In the genomic region with DNA sequence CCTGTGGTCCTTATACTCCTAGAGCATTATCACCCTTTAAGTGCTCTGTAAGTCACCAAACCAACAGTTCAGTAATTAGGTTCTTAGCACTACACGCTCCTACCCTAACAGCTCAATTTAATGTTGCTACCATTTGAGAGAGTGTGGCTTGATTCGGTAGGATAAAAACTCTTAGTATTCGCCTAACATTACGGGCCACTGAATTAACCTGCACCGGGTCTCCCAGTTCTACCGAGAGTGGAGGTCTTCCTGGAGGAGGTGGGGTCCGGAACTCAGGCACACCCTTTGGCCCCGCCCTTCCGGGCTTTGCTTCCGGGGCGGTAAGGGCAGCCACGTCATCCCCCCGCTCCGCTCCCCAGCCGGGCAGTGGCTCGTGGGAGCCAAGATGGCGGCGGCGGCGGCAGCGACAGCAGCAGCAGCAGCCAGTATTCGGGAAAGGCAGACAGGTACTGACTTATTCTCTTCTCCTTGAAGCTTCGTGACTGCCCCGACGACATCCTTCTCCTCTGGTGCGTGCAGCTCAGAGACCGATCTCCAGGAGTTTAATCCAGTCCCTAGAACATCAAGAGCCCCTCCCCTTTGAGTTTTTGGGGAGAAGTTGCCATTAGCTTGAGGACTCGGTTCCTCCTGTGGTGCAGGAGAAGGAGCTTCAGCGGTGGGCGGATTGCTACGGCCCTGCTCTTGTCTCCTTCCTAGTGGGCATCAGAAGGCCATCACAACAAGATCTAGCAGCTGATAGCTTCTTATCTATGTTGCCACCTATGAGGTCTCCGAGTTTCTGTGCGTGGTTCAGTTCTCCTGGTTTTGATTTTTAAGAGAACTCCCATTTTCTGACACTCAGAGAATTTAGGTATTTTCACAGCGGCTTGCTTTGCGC, we compare ENCODE assay signal across 1 cellular context.
A peak's percentile ranks its signal among the peaks of the same experiment; 100 is the strongest.
TF ChIP-seq lines count a peak whose summit lies in the region.

A gene with protein sequence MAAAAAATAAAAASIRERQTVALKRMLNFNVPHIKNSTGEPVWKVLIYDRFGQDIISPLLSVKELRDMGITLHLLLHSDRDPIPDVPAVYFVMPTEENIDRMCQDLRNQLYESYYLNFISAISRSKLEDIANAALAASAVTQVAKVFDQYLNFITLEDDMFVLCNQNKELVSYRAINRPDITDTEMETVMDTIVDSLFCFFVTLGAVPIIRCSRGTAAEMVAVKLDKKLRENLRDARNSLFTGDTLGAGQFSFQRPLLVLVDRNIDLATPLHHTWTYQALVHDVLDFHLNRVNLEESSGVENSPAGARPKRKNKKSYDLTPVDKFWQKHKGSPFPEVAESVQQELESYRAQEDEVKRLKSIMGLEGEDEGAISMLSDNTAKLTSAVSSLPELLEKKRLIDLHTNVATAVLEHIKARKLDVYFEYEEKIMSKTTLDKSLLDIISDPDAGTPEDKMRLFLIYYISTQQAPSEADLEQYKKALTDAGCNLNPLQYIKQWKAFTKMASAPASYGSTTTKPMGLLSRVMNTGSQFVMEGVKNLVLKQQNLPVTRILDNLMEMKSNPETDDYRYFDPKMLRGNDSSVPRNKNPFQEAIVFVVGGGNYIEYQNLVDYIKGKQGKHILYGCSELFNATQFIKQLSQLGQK (plus strand): TSS at position 366 of the 877 bp plus-strand sequence. CDS start 20 bp downstream, at position 386.

TF ChIP-seq in HepG2, 621 proteins besides CTCF, POLR2A, EP300 and RAD21 (continued from another document and continues in another):
- TF ChIP-seq, protein P1, sequence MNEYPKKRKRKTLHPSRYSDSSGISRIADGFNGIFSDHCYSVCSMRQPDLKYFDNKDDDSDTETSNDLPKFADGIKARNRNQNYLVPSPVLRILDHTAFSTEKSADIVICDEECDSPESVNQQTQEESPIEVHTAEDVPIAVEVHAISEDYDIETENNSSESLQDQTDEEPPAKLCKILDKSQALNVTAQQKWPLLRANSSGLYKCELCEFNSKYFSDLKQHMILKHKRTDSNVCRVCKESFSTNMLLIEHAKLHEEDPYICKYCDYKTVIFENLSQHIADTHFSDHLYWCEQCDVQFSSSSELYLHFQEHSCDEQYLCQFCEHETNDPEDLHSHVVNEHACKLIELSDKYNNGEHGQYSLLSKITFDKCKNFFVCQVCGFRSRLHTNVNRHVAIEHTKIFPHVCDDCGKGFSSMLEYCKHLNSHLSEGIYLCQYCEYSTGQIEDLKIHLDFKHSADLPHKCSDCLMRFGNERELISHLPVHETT (CRISPR knock-in tag; conservative IDR thresholded peaks at IDR 0.05) = peak; percentile 97
- TF ChIP-seq, protein P2, sequence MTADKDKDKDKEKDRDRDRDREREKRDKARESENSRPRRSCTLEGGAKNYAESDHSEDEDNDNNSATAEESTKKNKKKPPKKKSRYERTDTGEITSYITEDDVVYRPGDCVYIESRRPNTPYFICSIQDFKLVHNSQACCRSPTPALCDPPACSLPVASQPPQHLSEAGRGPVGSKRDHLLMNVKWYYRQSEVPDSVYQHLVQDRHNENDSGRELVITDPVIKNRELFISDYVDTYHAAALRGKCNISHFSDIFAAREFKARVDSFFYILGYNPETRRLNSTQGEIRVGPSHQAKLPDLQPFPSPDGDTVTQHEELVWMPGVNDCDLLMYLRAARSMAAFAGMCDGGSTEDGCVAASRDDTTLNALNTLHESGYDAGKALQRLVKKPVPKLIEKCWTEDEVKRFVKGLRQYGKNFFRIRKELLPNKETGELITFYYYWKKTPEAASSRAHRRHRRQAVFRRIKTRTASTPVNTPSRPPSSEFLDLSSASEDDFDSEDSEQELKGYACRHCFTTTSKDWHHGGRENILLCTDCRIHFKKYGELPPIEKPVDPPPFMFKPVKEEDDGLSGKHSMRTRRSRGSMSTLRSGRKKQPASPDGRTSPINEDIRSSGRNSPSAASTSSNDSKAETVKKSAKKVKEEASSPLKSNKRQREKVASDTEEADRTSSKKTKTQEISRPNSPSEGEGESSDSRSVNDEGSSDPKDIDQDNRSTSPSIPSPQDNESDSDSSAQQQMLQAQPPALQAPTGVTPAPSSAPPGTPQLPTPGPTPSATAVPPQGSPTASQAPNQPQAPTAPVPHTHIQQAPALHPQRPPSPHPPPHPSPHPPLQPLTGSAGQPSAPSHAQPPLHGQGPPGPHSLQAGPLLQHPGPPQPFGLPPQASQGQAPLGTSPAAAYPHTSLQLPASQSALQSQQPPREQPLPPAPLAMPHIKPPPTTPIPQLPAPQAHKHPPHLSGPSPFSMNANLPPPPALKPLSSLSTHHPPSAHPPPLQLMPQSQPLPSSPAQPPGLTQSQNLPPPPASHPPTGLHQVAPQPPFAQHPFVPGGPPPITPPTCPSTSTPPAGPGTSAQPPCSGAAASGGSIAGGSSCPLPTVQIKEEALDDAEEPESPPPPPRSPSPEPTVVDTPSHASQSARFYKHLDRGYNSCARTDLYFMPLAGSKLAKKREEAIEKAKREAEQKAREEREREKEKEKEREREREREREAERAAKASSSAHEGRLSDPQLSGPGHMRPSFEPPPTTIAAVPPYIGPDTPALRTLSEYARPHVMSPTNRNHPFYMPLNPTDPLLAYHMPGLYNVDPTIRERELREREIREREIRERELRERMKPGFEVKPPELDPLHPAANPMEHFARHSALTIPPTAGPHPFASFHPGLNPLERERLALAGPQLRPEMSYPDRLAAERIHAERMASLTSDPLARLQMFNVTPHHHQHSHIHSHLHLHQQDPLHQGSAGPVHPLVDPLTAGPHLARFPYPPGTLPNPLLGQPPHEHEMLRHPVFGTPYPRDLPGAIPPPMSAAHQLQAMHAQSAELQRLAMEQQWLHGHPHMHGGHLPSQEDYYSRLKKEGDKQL (CRISPR knock-in tag; IDR thresholded peaks at IDR 0.05; ENCODE audit: low read depth) = peak; percentile 81
- TF ChIP-seq HMGA1 (CRISPR knock-in tag; conservative IDR thresholded peaks at IDR 0.05) (0 out of 2 replicates have a peak, but pooled peaks have one; percentile 83), NAIF1 (CRISPR knock-in tag; IDR thresholded peaks at IDR 0.05; ENCODE audit: borderline replicate concordance) (no peak), ZNF343 (CRISPR knock-in tag; IDR thresholded peaks at IDR 0.05) (peak; percentile 99), MAFG (CRISPR knock-in tag; IDR thresholded peaks at IDR 0.05) (no peak), SUZ12 (IDR thresholded peaks at IDR 0.05; ENCODE audit: low read depth, low read length) (no peak), GLI4 (CRISPR knock-in tag; IDR thresholded peaks at IDR 0.05; ENCODE audit: borderline replicate concordance) (peak; percentile 99), EEA1 (CRISPR knock-in tag; IDR thresholded peaks at IDR 0.05; ENCODE audit: borderline replicate concordance) (peak; percentile 97; the same call in 1 of the 2 replicates), ZNF549 (CRISPR knock-in tag; IDR thresholded peaks at IDR 0.05) (peak; percentile 54; the same call in 1 of the 2 replicates), MIER3 (CRISPR knock-in tag; IDR thresholded peaks at IDR 0.05; ENCODE audit: borderline replicate concordance) (peak; percentile 100), MTA3 (CRISPR knock-in tag; IDR thresholded peaks at IDR 0.05) (0 out of 2 replicates have a peak, but pooled peaks have one; percentile 60), CAMTA2 (CRISPR knock-in tag; IDR thresholded peaks at IDR 0.05; ENCODE audit: borderline replicate concordance) (peak; percentile 94), ZNF484 (CRISPR knock-in tag; IDR thresholded peaks at IDR 0.05; ENCODE audit: borderline replicate concordance, low read depth) (peak; percentile 20; the same call in 1 of the 2 replicates), SRF (IDR thresholded peaks at IDR 0.05; ENCODE audit: low read depth, low read length) (peak; percentile 65; the same call in 1 of the 2 replicates), HNRNPUL1 (IDR thresholded peaks at IDR 0.05; ENCODE audit: low read depth, low read length) (no peak), ADNP (CRISPR knock-in tag; IDR thresholded peaks at IDR 0.05) (peak; percentile 82), TBX2 (CRISPR knock-in tag; IDR thresholded peaks at IDR 0.05; ENCODE audit: borderline replicate concordance) (peak; percentile 95), TCF7 (IDR thresholded peaks at IDR 0.05; ENCODE audit: low read depth) (no peak), ATF7-NPFF (CRISPR knock-in tag; IDR thresholded peaks at IDR 0.05; ENCODE audit: low read depth) (peak; percentile 97), ZNF446 (CRISPR knock-in tag; IDR thresholded peaks at IDR 0.05) (peak; percentile 84), EED (CRISPR knock-in tag; IDR thresholded peaks at IDR 0.05) (peak; percentile 99), ZNF143 (CRISPR knock-in tag; IDR thresholded peaks at IDR 0.05) (peak; percentile 84)
- TF ChIP-seq, protein P3, sequence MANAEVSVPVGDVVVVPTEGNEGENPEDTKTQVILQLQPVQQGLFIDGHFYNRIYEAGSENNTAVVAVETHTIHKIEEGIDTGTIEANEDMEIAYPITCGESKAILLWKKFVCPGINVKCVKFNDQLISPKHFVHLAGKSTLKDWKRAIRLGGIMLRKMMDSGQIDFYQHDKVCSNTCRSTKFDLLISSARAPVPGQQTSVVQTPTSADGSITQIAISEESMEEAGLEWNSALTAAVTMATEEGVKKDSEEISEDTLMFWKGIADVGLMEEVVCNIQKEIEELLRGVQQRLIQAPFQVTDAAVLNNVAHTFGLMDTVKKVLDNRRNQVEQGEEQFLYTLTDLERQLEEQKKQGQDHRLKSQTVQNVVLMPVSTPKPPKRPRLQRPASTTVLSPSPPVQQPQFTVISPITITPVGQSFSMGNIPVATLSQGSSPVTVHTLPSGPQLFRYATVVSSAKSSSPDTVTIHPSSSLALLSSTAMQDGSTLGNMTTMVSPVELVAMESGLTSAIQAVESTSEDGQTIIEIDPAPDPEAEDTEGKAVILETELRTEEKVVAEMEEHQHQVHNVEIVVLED (CRISPR knock-in tag; IDR thresholded peaks at IDR 0.05; ENCODE audit: borderline replicate concordance) = peak; percentile 85
- TF ChIP-seq, protein P4, sequence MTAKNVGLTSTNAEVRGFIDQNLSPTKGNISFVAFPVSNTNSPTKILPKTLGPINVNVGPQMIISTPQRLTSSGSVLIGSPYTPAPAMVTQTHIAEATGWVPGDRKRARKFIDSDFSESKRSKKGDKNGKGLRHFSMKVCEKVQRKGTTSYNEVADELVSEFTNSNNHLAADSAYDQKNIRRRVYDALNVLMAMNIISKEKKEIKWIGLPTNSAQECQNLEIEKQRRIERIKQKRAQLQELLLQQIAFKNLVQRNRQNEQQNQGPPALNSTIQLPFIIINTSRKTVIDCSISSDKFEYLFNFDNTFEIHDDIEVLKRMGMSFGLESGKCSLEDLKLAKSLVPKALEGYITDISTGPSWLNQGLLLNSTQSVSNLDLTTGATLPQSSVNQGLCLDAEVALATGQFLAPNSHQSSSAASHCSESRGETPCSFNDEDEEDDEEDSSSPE (CRISPR knock-in tag; IDR thresholded peaks at IDR 0.05) = peak; percentile 90
- TF ChIP-seq, protein P5, sequence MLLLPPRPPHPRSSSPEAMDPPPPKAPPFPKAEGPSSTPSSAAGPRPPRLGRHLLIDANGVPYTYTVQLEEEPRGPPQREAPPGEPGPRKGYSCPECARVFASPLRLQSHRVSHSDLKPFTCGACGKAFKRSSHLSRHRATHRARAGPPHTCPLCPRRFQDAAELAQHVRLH (CRISPR knock-in tag; IDR thresholded peaks at IDR 0.05; ENCODE audit: borderline replicate concordance, low read depth) = peak; percentile 100
- TF ChIP-seq, protein P6, sequence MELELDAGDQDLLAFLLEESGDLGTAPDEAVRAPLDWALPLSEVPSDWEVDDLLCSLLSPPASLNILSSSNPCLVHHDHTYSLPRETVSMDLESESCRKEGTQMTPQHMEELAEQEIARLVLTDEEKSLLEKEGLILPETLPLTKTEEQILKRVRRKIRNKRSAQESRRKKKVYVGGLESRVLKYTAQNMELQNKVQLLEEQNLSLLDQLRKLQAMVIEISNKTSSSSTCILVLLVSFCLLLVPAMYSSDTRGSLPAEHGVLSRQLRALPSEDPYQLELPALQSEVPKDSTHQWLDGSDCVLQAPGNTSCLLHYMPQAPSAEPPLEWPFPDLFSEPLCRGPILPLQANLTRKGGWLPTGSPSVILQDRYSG (CRISPR knock-in tag; IDR thresholded peaks at IDR 0.05) = peak; percentile 94
- TF ChIP-seq, protein P7, sequence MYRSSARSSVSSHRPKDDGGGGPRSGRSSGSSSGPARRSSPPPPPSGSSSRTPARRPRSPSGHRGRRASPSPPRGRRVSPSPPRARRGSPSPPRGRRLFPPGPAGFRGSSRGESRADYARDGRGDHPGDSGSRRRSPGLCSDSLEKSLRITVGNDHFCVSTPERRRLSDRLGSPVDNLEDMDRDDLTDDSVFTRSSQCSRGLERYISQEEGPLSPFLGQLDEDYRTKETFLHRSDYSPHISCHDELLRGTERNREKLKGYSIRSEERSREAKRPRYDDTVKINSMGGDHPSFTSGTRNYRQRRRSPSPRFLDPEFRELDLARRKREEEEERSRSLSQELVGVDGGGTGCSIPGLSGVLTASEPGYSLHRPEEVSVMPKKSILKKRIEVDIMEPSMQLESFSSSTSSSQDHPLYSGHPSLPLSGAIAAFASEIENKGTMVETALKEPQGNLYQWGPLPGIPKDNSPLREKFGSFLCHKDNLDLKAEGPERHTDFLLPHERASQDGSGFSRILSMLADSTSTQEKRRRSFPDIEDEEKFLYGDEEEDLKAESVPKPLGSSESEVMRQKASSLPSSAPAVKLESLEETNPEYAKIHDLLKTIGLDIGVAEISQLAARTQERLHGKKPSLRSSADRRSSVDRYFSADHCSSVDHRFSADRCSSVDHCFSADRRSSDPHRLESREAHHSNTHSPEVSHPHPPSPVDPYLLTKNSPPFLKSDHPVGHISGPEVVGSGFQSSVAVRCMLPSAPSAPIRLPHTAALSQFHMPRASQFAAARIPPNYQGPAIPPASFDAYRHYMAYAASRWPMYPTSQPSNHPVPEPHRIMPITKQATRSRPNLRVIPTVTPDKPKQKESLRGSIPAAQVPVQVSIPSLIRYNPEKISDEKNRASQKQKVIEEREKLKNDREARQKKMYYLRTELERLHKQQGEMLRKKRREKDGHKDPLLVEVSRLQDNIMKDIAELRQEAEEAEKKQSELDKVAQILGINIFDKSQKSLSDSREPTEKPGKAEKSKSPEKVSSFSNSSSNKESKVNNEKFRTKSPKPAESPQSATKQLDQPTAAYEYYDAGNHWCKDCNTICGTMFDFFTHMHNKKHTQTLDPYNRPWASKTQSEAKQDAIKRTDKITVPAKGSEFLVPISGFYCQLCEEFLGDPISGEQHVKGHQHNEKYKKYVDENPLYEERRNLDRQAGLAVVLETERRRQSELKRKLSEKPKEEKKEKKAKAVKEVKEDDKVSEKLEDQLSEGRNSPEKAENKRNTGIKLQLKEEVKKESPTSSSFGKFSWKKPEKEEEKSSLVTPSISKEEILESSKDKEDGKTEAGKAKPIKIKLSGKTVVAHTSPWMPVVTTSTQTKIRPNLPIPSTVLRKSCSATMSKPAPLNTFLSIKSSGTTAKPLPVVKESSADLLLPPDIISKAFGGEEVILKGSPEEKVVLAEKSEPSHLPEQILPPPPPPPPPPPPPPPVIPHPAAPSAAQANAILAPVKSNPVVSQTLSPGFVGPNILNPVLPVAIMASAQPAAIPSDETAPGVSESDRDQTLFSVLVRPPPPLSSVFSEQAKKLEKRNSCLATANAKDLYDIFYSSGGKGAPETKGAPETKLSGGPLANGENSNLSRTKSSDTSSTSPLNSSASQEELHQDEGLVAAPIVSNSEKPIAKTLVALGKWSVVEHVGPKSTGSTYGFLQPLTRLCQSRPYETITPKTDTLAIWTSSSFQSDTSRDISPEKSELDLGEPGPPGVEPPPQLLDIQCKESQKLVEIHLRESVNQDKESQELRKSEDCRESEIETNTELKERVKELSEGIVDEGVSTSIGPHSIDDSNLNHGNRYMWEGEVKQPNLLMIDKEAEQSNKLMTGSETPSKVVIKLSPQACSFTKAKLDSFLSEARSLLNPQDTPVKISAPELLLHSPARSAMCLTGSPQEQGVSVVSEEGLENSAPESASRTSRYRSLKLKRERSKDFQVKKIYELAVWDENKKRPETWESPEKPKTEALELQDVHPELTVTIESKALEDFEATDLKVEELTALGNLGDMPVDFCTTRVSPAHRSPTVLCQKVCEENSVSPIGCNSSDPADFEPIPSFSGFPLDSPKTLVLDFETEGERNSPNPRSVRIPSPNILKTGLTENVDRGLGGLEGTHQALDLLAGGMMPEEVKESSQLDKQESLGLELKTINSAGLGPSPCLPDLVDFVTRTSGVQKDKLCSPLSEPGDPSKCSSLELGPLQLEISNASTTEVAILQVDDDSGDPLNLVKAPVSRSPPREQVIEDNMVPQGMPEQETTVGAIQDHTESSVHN (CRISPR knock-in tag; IDR thresholded peaks at IDR 0.05) = peak; percentile 92; the same call in 1 of the 2 replicates
